In genomic region chr12:101299346-101299745, GRCh38 we compare ENCODE assay signal across 1 cellular context.
TF ChIP-seq lines count a peak whose summit lies in the region.

No MANE protein-coding gene starts in this region.

TF ChIP-seq in IMR-90, 13 proteins besides CTCF, POLR2A, EP300 and RAD21 (continued from another document):
- no peak for TF ChIP-seq ELK1 (IDR thresholded peaks at IDR 0.05; ENCODE audit: borderline replicate concordance, low read depth, low read length)
- no peak for TF ChIP-seq SMC3 (IDR thresholded peaks at IDR 0.05; ENCODE audit: low read depth, low read length)
- TF ChIP-seq FOS (IDR thresholded peaks at IDR 0.05; ENCODE audit: low read depth, low read length): no peak
